In the genomic region with DNA sequence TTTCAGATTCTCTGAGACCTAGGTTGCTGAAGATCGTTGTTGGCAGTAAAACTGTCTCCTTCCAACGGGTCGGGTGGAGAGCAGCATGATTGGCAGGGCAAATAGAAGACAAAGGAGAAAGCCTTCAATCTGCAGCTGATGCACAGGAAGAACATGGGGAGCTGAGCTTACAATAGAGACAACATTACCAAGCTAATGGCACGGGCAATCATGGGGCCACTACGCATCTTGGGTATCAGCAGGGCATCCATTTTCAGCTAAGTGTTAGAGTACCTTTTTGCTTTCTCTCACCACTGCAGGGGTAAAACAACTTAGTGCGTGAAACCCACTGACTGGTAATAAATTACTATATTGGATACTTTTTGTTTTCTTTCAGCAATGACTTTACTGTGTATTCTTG, we compare ENCODE assay signal across 17 cellular contexts.
DNase-seq lines count a peak whose midpoint lies in the region; ATAC-seq and TF ChIP-seq lines count a peak whose summit lies in the region.
"Had no signal": no experiment of that assay in that cellular context is flagged by ENCODE, and none has a peak within 500 bp of the region (broad histone marks: within the 10 kb centered on the region; RNA-seq: fewer than 3 reads in every experiment).

No MANE protein-coding gene starts in this region.

- POLR2A ChIA-PET in HEK293T (lab: Yijun Ruan, JAX): no interaction called here

- ATAC-seq in GM18867 (IDR thresholded peaks at IDR 0.05; ENCODE audit: unreplicated experiment): no peak
- ATAC-seq in GM18498 (IDR thresholded peaks at IDR 0.05; ENCODE audit: unreplicated experiment): no peak
- ATAC-seq: CD8-positive, alpha-beta T cell had no signal

- no peaks in the 10 kb centered on the region for H3K27me3 ChIP-seq in left ventricle myocardium inferior (ENCODE audit: low read depth)
- H3K27me3 ChIP-seq: BLaER1, SJSA1 had no signal

- no peak for TF ChIP-seq CTCF in left ventricle myocardium inferior (IDR thresholded peaks at IDR 0.05; ENCODE audit: borderline replicate concordance)

- CTCF ChIA-PET in HEK293T (lab: Yijun Ruan, JAX): no interaction called here

- intact Hi-C loops in left ventricle myocardium inferior (cut with micrococcal nuclease): no loop called here

- no peak for DNase-seq in HEK293T (ENCODE audit: extremely low spot score)
- DNase-seq in NCI-H2081 treated with DMSO at 0.1 percent for 48 hours (lab: John Stamatoyannopoulos, UW): peak; percentile 83
- peak; percentile 88 for DNase-seq in NCI-H748 (lab: John Stamatoyannopoulos, UW; ENCODE audit: unreplicated experiment)
- peak; percentile 9 for DNase-seq in iPS-NIHi11 (ENCODE audit: low spot score)
- no peak for DNase-seq in HCEC 1CT
- DNase-seq in left ventricle myocardium inferior: no peak
- DNase-seq: CD8-positive, alpha-beta T cell; DMS79; GOT3; NCI-H226; NCI-H774; SW 1271 had no signal

- H3K36me3 ChIP-seq in left ventricle myocardium inferior: no peaks in the 10 kb centered on the region
- H3K36me3 ChIP-seq: BLaER1, SJSA1 had no signal

- no peak overlapping the region for H3K4me3 ChIP-seq in left ventricle myocardium inferior
- H3K4me3 ChIP-seq: BLaER1, SJSA1 had no signal

- no peak overlapping the region for H3K27ac ChIP-seq in left ventricle myocardium inferior (replicated peaks)
- H3K27ac ChIP-seq: BLaER1, KMS-11, SJSA1 had no signal

- H3K4me1 ChIP-seq in left ventricle myocardium inferior: no peaks in the 10 kb centered on the region
- H3K4me1 ChIP-seq: BLaER1, SJSA1 had no signal

- H3K9me3 ChIP-seq in left ventricle myocardium inferior (replicated peaks): no peaks in the 10 kb centered on the region
- H3K9me3 ChIP-seq: BLaER1, SJSA1 had no signal

TF ChIP-seq in HEK293T, 16 proteins besides CTCF, POLR2A, EP300 and RAD21:
- TF ChIP-seq TARDBP (IDR thresholded peaks at IDR 0.05) (no peak), PKNOX1 (IDR thresholded peaks at IDR 0.05) (0 out of 2 replicates have a peak, but pooled peaks have one; percentile 5)
TF ChIP-seq in HEK293T: peak in this region for 1.

Comparison
In these comparisons a context has a peak if more than half of its experiments do, and no peak if none do; other contexts are left out.
1. DNase-seq: peak in NCI-H2081 treated with DMSO at 0.1 percent for 48 hours (single experiment), NCI-H748 (single experiment) and iPS-NIHi11 (single experiment); none in HEK293T (single experiment), HCEC 1CT (single experiment) and left ventricle myocardium inferior (single experiment).